ENCODE assay signal across 17 cellular contexts in the genomic region with DNA sequence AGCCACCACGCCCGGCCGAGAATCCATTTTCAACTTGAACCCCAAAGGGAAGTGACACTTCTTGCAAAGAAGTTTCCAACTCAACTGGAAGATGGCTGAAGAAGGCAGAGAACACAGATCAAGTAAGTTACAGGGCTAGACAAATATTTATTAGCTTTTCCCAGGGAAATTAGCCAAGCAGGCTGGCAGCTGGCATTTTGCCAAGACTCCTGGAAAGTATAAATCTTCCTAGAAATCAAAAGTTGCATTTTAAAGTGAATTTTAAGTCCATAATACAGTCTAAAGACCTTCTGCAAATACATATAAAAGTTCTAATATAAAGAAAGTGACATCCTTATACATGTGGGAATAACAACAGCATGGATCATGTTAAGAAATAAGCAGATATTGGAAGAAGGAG. TPM values are rescaled to one million over a fixed set of nuclear protein-coding genes. Genes with fewer than 3 reads are reported as not detected.
DNase-seq lines count a peak whose midpoint lies in the region; ATAC-seq and TF ChIP-seq lines count a peak whose summit lies in the region.
"Had no signal": no experiment of that assay in that cellular context is flagged by ENCODE, and none has a peak within 500 bp of the region (broad histone marks: within the 10 kb centered on the region; RNA-seq: fewer than 3 reads in every experiment).

No MANE protein-coding gene starts in this region.

- no peaks in the 10 kb centered on the region for H3K9me3 ChIP-seq in naive thymus-derived CD4-positive, alpha-beta T cell (ENCODE audit: control insufficient read depth in 2 of 3, low read length in 3 of 3)
- H3K9me3 ChIP-seq: left lung, neutrophil, testis had no signal

- POLR2A ChIA-PET in activated CD4-positive, alpha-beta T cell treated with anti-CD3 and anti-CD28 coated beads, Interleukin-2, amount 10 ng/mL, durations not matched to agents 7 days and 5 days (lab: Charles Lee) = no interaction called here
- POLR2A ChIA-PET in activated CD8-positive, alpha-beta T cell treated with anti-CD3 and anti-CD28 coated beads for 36 hours (lab: Charles Lee) = interaction anchor here (1.2 to 5.8 kb wide), 5 partner anchors 10 to 74 kb away, joined by 3 to 192 read pairs (median 4); a partner anchor contains a TSS
- POLR2A ChIA-PET in naive thymus-derived CD4-positive, alpha-beta T cell (lab: Charles Lee) = interaction anchor here (0.9 to 14.2 kb wide), 5 partner anchors 10 to 47 kb away, joined by 3 to 531 read pairs (median 4); a partner anchor contains a TSS

- peak overlapping the region; percentile 99 for H3K27ac ChIP-seq in naive thymus-derived CD4-positive, alpha-beta T cell (ENCODE audit: low read depth, low read length)
- H3K27ac ChIP-seq: left lung, neutrophil, testis had no signal

- H3K4me1 ChIP-seq in naive thymus-derived CD4-positive, alpha-beta T cell (ENCODE audit: control insufficient read depth in 2 of 2, insufficient read depth in 2 of 2, low read length in 2 of 2) = peaks cover 52 to 54% of the 10 kb centered on the region in 2 donors

- ATAC-seq in activated CD8-positive, alpha-beta T cell treated with anti-CD3 and anti-CD28 coated beads for 36 hours = no peak
- no peak for ATAC-seq in naive thymus-derived CD4-positive, alpha-beta T cell
- ATAC-seq: activated CD8-positive, alpha-beta memory T cell treated with anti-CD3 and anti-CD28 coated beads, Interleukin-2, amount 10 ng/mL, durations not matched to agents 7 days and 5 days; left lung; WTC11 had no signal

- CTCF ChIA-PET in activated CD4-positive, alpha-beta T cell treated with anti-CD3 and anti-CD28 coated beads, Interleukin-2, amount 10 ng/mL, durations not matched to agents 7 days and 5 days (lab: Charles Lee) = interaction anchor here (1.1 to 3.5 kb wide), 7 partner anchors 9 to 39 kb away, joined by 3 to 14 read pairs (median 4); no protein-coding TSS in a partner anchor
- CTCF ChIA-PET in activated CD8-positive, alpha-beta T cell treated with anti-CD3 and anti-CD28 coated beads for 36 hours (lab: Charles Lee) = interaction anchor here (0.6 to 2.5 kb wide), 3 partner anchors 41 to 131 kb away, joined by 3 to 10 read pairs (median 3); a partner anchor contains a TSS
- CTCF ChIA-PET in naive thymus-derived CD4-positive, alpha-beta T cell (lab: Charles Lee) = interaction anchor here (1.2 to 4.2 kb wide), 2 partner anchors 38 to 43 kb away, joined by 4 to 29 read pairs; no protein-coding TSS in a partner anchor

- no peak overlapping the region for H3K4me3 Mint-ChIP-seq in activated CD4-positive, alpha-beta T cell treated with anti-CD3 and anti-CD28 coated beads, Interleukin-2, amount 10 ng/mL, durations not matched to agents 7 days and 5 days
- no peak overlapping the region for H3K4me3 Mint-ChIP-seq in activated CD8-positive, alpha-beta T cell treated with anti-CD3 and anti-CD28 coated beads for 36 hours
- no peak overlapping the region for H3K4me3 Mint-ChIP-seq in naive thymus-derived CD4-positive, alpha-beta T cell
- H3K4me3 Mint-ChIP-seq: activated CD8-positive, alpha-beta memory T cell treated with anti-CD3 and anti-CD28 coated beads, Interleukin-2, amount 10 ng/mL, durations not matched to agents 7 days and 5 days; WTC11 had no signal

- H3K4me3 ChIP-seq in naive thymus-derived CD4-positive, alpha-beta T cell (ENCODE audit: low read length) = no peak overlapping the region
- H3K4me3 ChIP-seq: left lung, testis had no signal

- H3K4me1 Mint-ChIP-seq in activated CD4-positive, alpha-beta T cell treated with anti-CD3 and anti-CD28 coated beads, Interleukin-2, amount 10 ng/mL, durations not matched to agents 7 days and 5 days = peaks cover 74% of the 10 kb centered on the region
- H3K4me1 Mint-ChIP-seq in activated CD8-positive, alpha-beta T cell treated with anti-CD3 and anti-CD28 coated beads for 36 hours (ENCODE audit: low read depth) = peaks cover 58% of the 10 kb centered on the region
- H3K4me1 Mint-ChIP-seq in naive thymus-derived CD4-positive, alpha-beta T cell = peaks cover 42 to 88% (median 75%) of the 10 kb centered on the region in 7 donors

- intact Hi-C loops in activated CD8-positive, alpha-beta T cell treated with anti-CD3 and anti-CD28 coated beads for 36 hours (cut with micrococcal nuclease) = loop anchor here (10.0 kb wide), 1 partner anchor 274 kb away; no protein-coding TSS in a partner anchor
- intact Hi-C loops in naive thymus-derived CD4-positive, alpha-beta T cell (cut with micrococcal nuclease) = no loop called here

- H3K27ac Mint-ChIP-seq in activated CD4-positive, alpha-beta T cell treated with anti-CD3 and anti-CD28 coated beads, Interleukin-2, amount 10 ng/mL, durations not matched to agents 7 days and 5 days = peak overlapping the region; percentile 28
- H3K27ac Mint-ChIP-seq in activated CD8-positive, alpha-beta T cell treated with anti-CD3 and anti-CD28 coated beads for 36 hours = peak overlapping the region; percentile 97
- peak overlapping the region in 8 of 9 donors; percentile 72 to 100 (median 99) for H3K27ac Mint-ChIP-seq in naive thymus-derived CD4-positive, alpha-beta T cell
- H3K27ac Mint-ChIP-seq: WTC11 had no signal

- H3K27me3 ChIP-seq in naive thymus-derived CD4-positive, alpha-beta T cell (ENCODE audit: control insufficient read depth in 2 of 2, insufficient read depth in 2 of 2, low read length in 2 of 2) = no peaks in the 10 kb centered on the region
- H3K27me3 ChIP-seq: left lung, neutrophil, testis had no signal

- DNase-seq in activated CD4-positive, alpha-beta T cell treated with anti-CD3 and anti-CD28 coated beads, Interleukin-2, amount 10 ng/mL, durations not matched to agents 7 days and 5 days = no peak
- no peak for DNase-seq in activated CD4-positive, alpha-beta T cell treated with anti-CD3 and anti-CD28 coated beads, Interleukin-2, amount 50 U/mL, for 48 hours
- DNase-seq in EH (ENCODE audit: low read depth) (peak; percentile 3), T-helper 1 cell (no peak), Kasumi-1 (lab: John Stamatoyannopoulos, UW) (no peak)
- DNase-seq in activated CD8-positive, alpha-beta T cell treated with anti-CD3 and anti-CD28 coated beads for 36 hours = no peak
- DNase-seq in naive thymus-derived CD4-positive, alpha-beta T cell = no peak
- DNase-seq in stimulated activated naive CD4-positive, alpha-beta T cell (lab: John Stamatoyannopoulos, UW) = no peak
- DNase-seq: activated CD8-positive, alpha-beta memory T cell treated with anti-CD3 and anti-CD28 coated beads, Interleukin-2, amount 10 ng/mL, durations not matched to agents 7 days and 5 days; activated effector memory CD4-positive, alpha-beta T cell treated with anti-CD3 and anti-CD28 coated beads, Interleukin-2, amount 50 U/mL, for 16 hours; cerebellar nuclear complex; Karpas-422; NCI-H69; testis had no signal

- TF ChIP-seq CTCF in activated CD8-positive, alpha-beta T cell treated with anti-CD3 and anti-CD28 coated beads for 36 hours (IDR thresholded peaks at IDR 0.05) = no peak

- no peaks in the 10 kb centered on the region for H3K36me3 ChIP-seq in naive thymus-derived CD4-positive, alpha-beta T cell (ENCODE audit: control insufficient read depth in 2 of 3, insufficient read depth in 3 of 3, low read length in 3 of 3)
- H3K36me3 ChIP-seq: left lung, neutrophil had no signal

- H3K36me3 Mint-ChIP-seq in activated CD4-positive, alpha-beta T cell treated with anti-CD3 and anti-CD28 coated beads, Interleukin-2, amount 10 ng/mL, durations not matched to agents 7 days and 5 days (ENCODE audit: low read depth) = peaks cover under 1% of the 10 kb centered on the region
- H3K36me3 Mint-ChIP-seq in activated CD8-positive, alpha-beta T cell treated with anti-CD3 and anti-CD28 coated beads for 36 hours (ENCODE audit: low read depth) = peaks cover 13% of the 10 kb centered on the region
- peaks cover 0 to 6% (median 0%) of the 10 kb centered on the region in 5 donors for H3K36me3 Mint-ChIP-seq in naive thymus-derived CD4-positive, alpha-beta T cell
- H3K36me3 Mint-ChIP-seq: WTC11 had no signal

- no peaks in the 10 kb centered on the region for H3K9me3 Mint-ChIP-seq in activated CD4-positive, alpha-beta T cell treated with anti-CD3 and anti-CD28 coated beads, Interleukin-2, amount 10 ng/mL, durations not matched to agents 7 days and 5 days
- no peaks in the 10 kb centered on the region for H3K9me3 Mint-ChIP-seq in activated CD8-positive, alpha-beta T cell treated with anti-CD3 and anti-CD28 coated beads for 36 hours
- H3K9me3 Mint-ChIP-seq in naive thymus-derived CD4-positive, alpha-beta T cell = peaks cover 0 to 10% (median 0%) of the 10 kb centered on the region in 11 donors
- H3K9me3 Mint-ChIP-seq: WTC11 had no signal

- H3K27me3 Mint-ChIP-seq in activated CD4-positive, alpha-beta T cell treated with anti-CD3 and anti-CD28 coated beads, Interleukin-2, amount 10 ng/mL, durations not matched to agents 7 days and 5 days = peaks cover 2% of the 10 kb centered on the region
- H3K27me3 Mint-ChIP-seq in activated CD8-positive, alpha-beta T cell treated with anti-CD3 and anti-CD28 coated beads for 36 hours = peaks cover 3% of the 10 kb centered on the region
- H3K27me3 Mint-ChIP-seq in naive thymus-derived CD4-positive, alpha-beta T cell = peaks cover 0 to 4% (median 0%) of the 10 kb centered on the region in 5 donors

RNA-seq across cellular contexts. Expression of a gene that starts 3.4 kb away (rescaled TPM):
- 10 to 100 TPM; 33.6 to 35.8 TPM for total RNA-seq in activated CD4-positive, alpha-beta T cell treated with anti-CD3 and anti-CD28 coated beads, Interleukin-2, amount 10 ng/mL, durations not matched to agents 7 days and 5 days
- total RNA-seq in activated CD8-positive, alpha-beta T cell treated with anti-CD3 and anti-CD28 coated beads for 36 hours = 10 to 100 TPM; 55.7 to 62.4 TPM
- 10 to 100 TPM; 13.0 to 37.9 (median 17.8) TPM for total RNA-seq in naive thymus-derived CD4-positive, alpha-beta T cell
- polyA plus RNA-seq in naive thymus-derived CD4-positive, alpha-beta T cell = 10 to 100 TPM; 29.1 to 36.2 TPM

RNA-seq across cellular contexts. Expression of a gene that starts 40.1 kb away (rescaled TPM):
- 100 to 1,000 TPM; 108 to 122 TPM for total RNA-seq in activated CD4-positive, alpha-beta T cell treated with anti-CD3 and anti-CD28 coated beads, Interleukin-2, amount 10 ng/mL, durations not matched to agents 7 days and 5 days
- 100 to 1,000 TPM; 109 to 118 TPM for total RNA-seq in activated CD8-positive, alpha-beta T cell treated with anti-CD3 and anti-CD28 coated beads for 36 hours
- 100 to 1,000 TPM; 111 to 212 (median 143) TPM for total RNA-seq in naive thymus-derived CD4-positive, alpha-beta T cell
- 10 to 100 TPM; 50.5 to 52.3 TPM for polyA plus RNA-seq in naive thymus-derived CD4-positive, alpha-beta T cell

Comparison
In these comparisons a context has a peak if more than half of its experiments do, and no peak if none do; other contexts are left out.
1. H3K27ac Mint-ChIP-seq: peak in every context shown above with its lines; median percentile 99 in naive thymus-derived CD4-positive, alpha-beta T cell; 97 in activated CD8-positive, alpha-beta T cell treated with anti-CD3 and anti-CD28 coated beads for 36 hours; 28 in activated CD4-positive, alpha-beta T cell treated with anti-CD3 and anti-CD28 coated beads, Interleukin-2, amount 10 ng/mL, durations not matched to agents 7 days and 5 days.